8 cellular contexts compared by ENCODE assay signal in genomic region chr7:157302314-157302711, GRCh38. TPM values are rescaled to one million over a fixed set of nuclear protein-coding genes. Genes with fewer than 3 reads are reported as not detected.
DNase-seq lines count a peak whose midpoint lies in the region; ATAC-seq, FAIRE-seq and TF ChIP-seq lines count a peak whose summit lies in the region.

No MANE protein-coding gene starts in this region.

- DNase-seq in Ammon's horn (ENCODE audit: low spot score): peak; percentile 75
- DNase-seq in GM19239 (ENCODE audit: insufficient read length, low spot score): peak; percentile 73
- DNase-seq in RWPE1 (ENCODE audit: low spot score): no peak
- peak; percentile 84 for DNase-seq in activated T-helper 9 cell treated with anti-CD3 and anti-CD28 coated beads, Interleukin-2, amount 50 U/mL, for 16 hours (ENCODE audit: low read depth)
- peak; percentile 57 to 84 (median 80) for DNase-seq in right cardiac atrium
- DNase-seq in stimulated activated CD4-positive, alpha-beta T cell treated with anti-CD3 and anti-CD28 coated beads, TNF-alpha, amount 100 ng/mL, for 24 hours (ENCODE audit: low read depth in 3 of 3): peak; percentile 76 to 87 (median 78)
- DNase-seq in ecto neural progenitor cell (ENCODE audit: low spot score): no peak

- ATAC-seq in HG03196 (IDR thresholded peaks at IDR 0.05; ENCODE audit: unreplicated experiment) (peak; percentile 98), right cardiac atrium (peak; percentile 54 to 60)

- no peak overlapping the region for H3K4me3 ChIP-seq in right cardiac atrium (ENCODE audit: low read length)

- TF ChIP-seq CTCF in RWPE1 (conservative IDR thresholded peaks at IDR 0.05; ENCODE audit: low read depth): no peak

- POLR2A ChIA-PET in RWPE1 (lab: Yijun Ruan, JAX; ENCODE audit: low non-redundant PET): interaction anchor here (1.0 kb wide), 1 partner anchor 36 kb away, joined by 4 read pairs; no protein-coding TSS in a partner anchor

- no peak for FAIRE-seq in GM19239 (lab: Jason Lieb, UNC)

- no peaks in the 10 kb centered on the region for H3K9me3 ChIP-seq in right cardiac atrium (ENCODE audit: control insufficient read depth, low read length)

- H3K27ac ChIP-seq in RWPE1: peak overlapping the region; percentile 95
- no peak overlapping the region for H3K27ac ChIP-seq in right cardiac atrium (ENCODE audit: low read length)

- H3K4me1 ChIP-seq in right cardiac atrium (ENCODE audit: control insufficient read depth, insufficient read depth, low read length): no peaks in the 10 kb centered on the region

- intact Hi-C loops in right cardiac atrium (cut with DNase I): no loop called here

- CTCF ChIA-PET in RWPE1 (lab: Yijun Ruan, JAX): no interaction called here

- 57% methylated on average over 11 of the region's 11 CpGs for WGBS in right cardiac atrium

- no peaks in the 10 kb centered on the region for H3K27me3 ChIP-seq in right cardiac atrium (ENCODE audit: control insufficient read depth, insufficient read depth)

RNA-seq across cellular contexts. Expression of gene DNAJB6, which starts 34.5 kb away (rescaled TPM):
- 100 to 1,000 TPM; 154 to 183 (median 172) TPM for total RNA-seq in right cardiac atrium
- polyA plus RNA-seq in right cardiac atrium: 154 TPM

Comparison
In these comparisons a context has a peak if more than half of its experiments do, and no peak if none do; other contexts are left out.
1. DNase-seq: peak in Ammon's horn (single experiment), GM19239 (single experiment), activated T-helper 9 cell treated with anti-CD3 and anti-CD28 coated beads, Interleukin-2, amount 50 U/mL, for 16 hours (single experiment), right cardiac atrium (3 of 3) and stimulated activated CD4-positive, alpha-beta T cell treated with anti-CD3 and anti-CD28 coated beads, TNF-alpha, amount 100 ng/mL, for 24 hours (3 of 3); none in RWPE1 (single experiment) and ecto neural progenitor cell (single experiment).